ENCODE assay signal across 18 cellular contexts in genomic region chr3:39839504-39839903, GRCh38. TPM values are rescaled to one million over a fixed set of nuclear protein-coding genes. Genes with fewer than 3 reads are reported as not detected.
DNase-seq lines count a peak whose midpoint lies in the region; ATAC-seq and TF ChIP-seq lines count a peak whose summit lies in the region.
"Had no signal": no experiment of that assay in that cellular context is flagged by ENCODE, and none has a peak within 500 bp of the region (broad histone marks: within the 10 kb centered on the region; RNA-seq: fewer than 3 reads in every experiment).

No MANE protein-coding gene starts in this region.

- no peak for TF ChIP-seq CTCF in C4-2B (conservative IDR thresholded peaks at IDR 0.05)
- TF ChIP-seq CTCF in VCaP (conservative IDR thresholded peaks at IDR 0.05) = no peak
- no peak for TF ChIP-seq CTCF in right lobe of liver (IDR thresholded peaks at IDR 0.05)
- TF ChIP-seq CTCF in WERI-Rb-1 (IDR thresholded peaks at IDR 0.05; ENCODE audit: low read depth, low read length) = no peak

- WGBS in right lobe of liver (ENCODE audit: insufficient coverage, low coverage, low lambda C conversion rate, missing lambda C conversion rate) = 24% methylated on average over 3 of the region's 6 CpGs

- intact Hi-C loops in right lobe of liver (cut with DNase I) = no loop called here

- H3K4me1 ChIP-seq in BLaER1 (peaks cover 9% of the 10 kb centered on the region; the same call in 1 of the 2 replicates), right lobe of liver (peaks cover 0 to 5% (median 0%) of the 10 kb centered on the region in 4 donors)
- H3K4me1 ChIP-seq: HAP-1 had no signal

- CTCF ChIA-PET in HEK293T (lab: Yijun Ruan, JAX) = no interaction called here

- H3K27me3 ChIP-seq in BLaER1 (no peaks in the 10 kb centered on the region), right lobe of liver (no peaks in the 10 kb centered on the region), WERI-Rb-1 (ENCODE audit: insufficient read depth, low read depth, severe bottlenecking) (no peaks in the 10 kb centered on the region)

- TF ChIP-seq POLR2A in right lobe of liver (IDR thresholded peaks at IDR 0.05) = no peak

- peak overlapping the region; percentile 36; the same call in 1 of the 2 replicates for H3K4me2 ChIP-seq in BLaER1

- no peak overlapping the region for H3K27ac ChIP-seq in BLaER1
- H3K27ac ChIP-seq in C4-2B = peak overlapping the region; percentile 94
- peak overlapping the region; percentile 96 for H3K27ac ChIP-seq in VCaP
- H3K27ac ChIP-seq in right lobe of liver = peak overlapping the region in 1 of 3 donors; percentile 33
- no peak overlapping the region for H3K27ac ChIP-seq in WERI-Rb-1

- POLR2A ChIA-PET in HEK293T (lab: Yijun Ruan, JAX) = no interaction called here

- H3K4me3 ChIP-seq in BLaER1 (no peak overlapping the region), right lobe of liver (no peak overlapping the region), WERI-Rb-1 (ENCODE audit: low read depth, low read length) (no peak overlapping the region)
- H3K4me3 ChIP-seq: HAP-1 had no signal

- no peak for DNase-seq in right lobe of liver
- DNase-seq in LoVo (ENCODE audit: low spot score) = no peak
- DNase-seq in HEK293T (ENCODE audit: extremely low spot score) = no peak
- DNase-seq in WERI-Rb-1 = no peak
- DNase-seq: CD4-positive, alpha-beta T cell; CD8-positive, alpha-beta memory T cell; DMS 273 treated with DMSO at 0.1 percent for 48 hours; DMS79; GF-D8; GOT3 had no signal

- 0 out of 2 replicates have a peak, but pooled peaks cover 10% of the 10 kb centered on the region for H3K9me3 ChIP-seq in BLaER1
- H3K9me3 ChIP-seq in right lobe of liver = no peaks in the 10 kb centered on the region
- H3K9me3 ChIP-seq in WERI-Rb-1 (ENCODE audit: severe bottlenecking) = no peaks in the 10 kb centered on the region
- H3K9me3 ChIP-seq: HAP-1 had no signal

- no peaks in the 10 kb centered on the region for H3K36me3 ChIP-seq in BLaER1
- no peaks in the 10 kb centered on the region for H3K36me3 ChIP-seq in right lobe of liver
- H3K36me3 ChIP-seq in WERI-Rb-1 = no peaks in the 10 kb centered on the region
- H3K36me3 ChIP-seq: HAP-1 had no signal

- H4K20me1 ChIP-seq in BLaER1 = no peaks in the 10 kb centered on the region

- ATAC-seq in right lobe of liver = peak in 3 of 4 donors; percentile 19 to 89 (median 65)
- no peak for ATAC-seq in esophagus mucosa

- H3K9ac ChIP-seq in BLaER1 = no peak overlapping the region

TF ChIP-seq in HEK293T, 16 proteins besides CTCF, POLR2A, EP300 and RAD21:
- TF ChIP-seq HDGF (IDR thresholded peaks at IDR 0.05; ENCODE audit: borderline replicate concordance) (no peak), ARNT (IDR thresholded peaks at IDR 0.05) (no peak), CTBP1 (IDR thresholded peaks at IDR 0.05; ENCODE audit: borderline replicate concordance) (no peak), PKNOX1 (IDR thresholded peaks at IDR 0.05) (no peak), FOXM1 (IDR thresholded peaks at IDR 0.05; ENCODE audit: borderline replicate concordance) (no peak), LEF1 (IDR thresholded peaks at IDR 0.05; ENCODE audit: borderline replicate concordance) (no peak), BHLHE40 (IDR thresholded peaks at IDR 0.05; ENCODE audit: borderline replicate concordance) (no peak), SUZ12 (IDR thresholded peaks at IDR 0.05) (no peak), ELF4 (IDR thresholded peaks at IDR 0.05) (no peak), FOXA1 (IDR thresholded peaks at IDR 0.05) (no peak), TARDBP (IDR thresholded peaks at IDR 0.05) (no peak), ZNF384 (IDR thresholded peaks at IDR 0.05) (no peak), NFRKB (IDR thresholded peaks at IDR 0.05) (no peak), FOXK2 (IDR thresholded peaks at IDR 0.05) (no peak), L3MBTL2 (conservative IDR thresholded peaks at IDR 0.05) (no peak), SP1 (IDR thresholded peaks at IDR 0.05) (no peak)

RNA-seq across cellular contexts. Expression of gene MYRIP, which starts 30.1 kb away (rescaled TPM):
- total RNA-seq in right lobe of liver (10 to 100 TPM; 14.3 to 23.2 (median 19.0) TPM), esophagus mucosa (1.2 TPM)
- total RNA-seq: A172; A673; CD4-positive, alpha-beta T cell; CD8-positive, alpha-beta memory T cell; G401 had no signal

Comparison
In these comparisons a context has a peak if more than half of its experiments do, and no peak if none do; other contexts are left out.
1. H3K27ac ChIP-seq: peak in C4-2B (single experiment) and VCaP (single experiment); none in BLaER1 (single experiment) and WERI-Rb-1 (single experiment).